In genomic region chr6:3911614-3912336, GRCh38 we compare ENCODE assay signal across 7 cellular contexts.
DNase-seq lines count a peak whose midpoint lies in the region; ATAC-seq and TF ChIP-seq lines count a peak whose summit lies in the region.

No MANE protein-coding gene starts in this region.

- H3K27me3 ChIP-seq in IMR-90 (ENCODE audit: control insufficient read depth, insufficient read depth, low read length) (no peaks in the 10 kb centered on the region), left lung (no peaks in the 10 kb centered on the region), tibial nerve (no peaks in the 10 kb centered on the region), H7 (ENCODE audit: control insufficient read depth, insufficient read depth, low read length) (no peaks in the 10 kb centered on the region; the same call in 1 of the 2 replicates)

- H3K27ac ChIP-seq in IMR-90 (ENCODE audit: insufficient read depth, low read length) (peak overlapping the region; percentile 82), left lung (peak overlapping the region in 1 of 2 donors; percentile 74), tibial nerve (peak overlapping the region; percentile 2 to 90 (median 73))

- H4K8ac ChIP-seq in IMR-90 (ENCODE audit: low read depth in 2 of 2, low read length in 2 of 2): peak overlapping the region; percentile 53 to 78; a peak in 3 of 4 replicates

- ATAC-seq in IMR-90 (ENCODE audit: low read depth) (peak; percentile 71), left lung (peak; percentile 72), GM21723 (IDR thresholded peaks at IDR 0.05; ENCODE audit: unreplicated experiment) (no peak)

- H3K36me3 ChIP-seq in IMR-90 (ENCODE audit: control insufficient read depth, insufficient read depth, low read length) (no peaks in the 10 kb centered on the region), left lung (no peaks in the 10 kb centered on the region), tibial nerve (no peaks in the 10 kb centered on the region), H7 (replicated peaks; ENCODE audit: control insufficient read depth, insufficient read depth, low read length) (no peaks in the 10 kb centered on the region)

- H2AFZ ChIP-seq in IMR-90 (replicated peaks; ENCODE audit: low read length, poor library complexity): peak overlapping the region; percentile 34

- in situ Hi-C loops in IMR-90 (cut with MboI; ENCODE audit: low sequenced_read_pairs): no loop called here

- peaks cover 6% of the 10 kb centered on the region; the same call in 1 of the 2 replicates for H4K20me1 ChIP-seq in IMR-90 (ENCODE audit: insufficient read depth, low read length)

- H4K5ac ChIP-seq in IMR-90 (ENCODE audit: low read depth, low read length): peak overlapping the region; percentile 50

- H3K56ac ChIP-seq in IMR-90 (ENCODE audit: extremely low read depth, insufficient read depth, low read length): peak overlapping the region; percentile 65; the same call in 1 of the 2 replicates

- H4K91ac ChIP-seq in IMR-90 (ENCODE audit: insufficient read depth, low read depth, low read length): peak overlapping the region; percentile 86

- peak overlapping the region; percentile 84 for H3K18ac ChIP-seq in IMR-90 (ENCODE audit: low read depth, low read length)

- WGBS in IMR-90 (ENCODE audit: extremely low coverage in 2 of 2, insufficient read length in 1 of 2), 2 experiments: no CpG with 5 or more reads among the region's 8 CpGs
- 36 to 43% methylated on average over 8 of the region's 8 CpGs for WGBS in tibial nerve, 2 donors

- peak overlapping the region; percentile 87 for H2BK120ac ChIP-seq in IMR-90 (ENCODE audit: low read depth, low read length)

- intact Hi-C loops in IMR-90 (cut with micrococcal nuclease): no loop called here
- intact Hi-C loops in left lung (cut with DNase I): no loop called here

- no peak overlapping the region for H3K4me3 ChIP-seq in IMR-90 (ENCODE audit: insufficient read depth, low read depth, low read length)
- H3K4me3 ChIP-seq in cardiac fibroblast (replicated peaks in 1 of 2; ENCODE audit: low read depth in 2 of 2, low read length in 2 of 2): peak overlapping the region in 1 of 2 donors; percentile 5
- no peak overlapping the region for H3K4me3 ChIP-seq in left lung
- H3K4me3 ChIP-seq in tibial nerve: no peak overlapping the region
- no peak overlapping the region for H3K4me3 ChIP-seq in H7 (ENCODE audit: insufficient read depth, low read depth, low read length)

- TF ChIP-seq CTCF in IMR-90 (conservative IDR thresholded peaks at IDR 0.05; ENCODE audit: low read depth, low read length) (no peak), cardiac fibroblast (IDR thresholded peaks at IDR 0.05; ENCODE audit: low read depth, low read length) (no peak), left lung (IDR thresholded peaks at IDR 0.05) (no peak), tibial nerve (IDR thresholded peaks at IDR 0.05) (no peak)

- no peak for TF ChIP-seq POLR2A in IMR-90 (IDR thresholded peaks at IDR 0.05; ENCODE audit: low read depth, low read length)
- no peak for TF ChIP-seq POLR2A in tibial nerve (IDR thresholded peaks at IDR 0.05)

- H3K9me1 ChIP-seq in IMR-90 (ENCODE audit: insufficient read depth, low read length): peaks cover 10% of the 10 kb centered on the region

- POLR2A ChIA-PET in IMR-90 (lab: Charles Lee; ENCODE audit: unreplicated experiment): no interaction called here

- peak overlapping the region; percentile 94; the same call in 2 of the 3 replicates for H2BK15ac ChIP-seq in IMR-90 (ENCODE audit: low read depth, low read length)

- H3K9me3 ChIP-seq in IMR-90 (ENCODE audit: control insufficient read depth, insufficient read depth, low read length) (no peaks in the 10 kb centered on the region), left lung (no peaks in the 10 kb centered on the region), tibial nerve (no peaks in the 10 kb centered on the region)

- peak overlapping the region; percentile 82 for H3K4ac ChIP-seq in IMR-90 (ENCODE audit: low read depth, low read length)

- peak overlapping the region; percentile 91 for H2AK5ac ChIP-seq in IMR-90 (ENCODE audit: low read depth, low read length)

- peak overlapping the region; percentile 62 for H3K14ac ChIP-seq in IMR-90 (replicated peaks; ENCODE audit: low read depth, low read length)

- dilution Hi-C loops in IMR-90 (cut with HindIII; ENCODE audit: low sequenced_read_pairs, unreplicated experiment): no loop called here

- no peak overlapping the region for H2AK9ac ChIP-seq in IMR-90 (replicated peaks; ENCODE audit: low read depth, low read length, poor library complexity)

- TF ChIP-seq EP300 in tibial nerve (IDR thresholded peaks at IDR 0.05): peak in 1 of 2 donors; percentile 7

- CTCF ChIA-PET in IMR-90 (lab: Yijun Ruan, JAX): interaction anchor here (1.8 kb wide), 1 partner anchor 66 kb away, joined by 5 read pairs; no protein-coding TSS in a partner anchor

- H3K9ac ChIP-seq in IMR-90 (ENCODE audit: low read depth, low read length): peak overlapping the region; percentile 25

- peak; percentile 92 for DNase-seq in IMR-90
- DNase-seq in cardiac fibroblast (ENCODE audit: low read depth in 2 of 2): peak; percentile 89 to 91
- DNase-seq in left lung: no peak
- DNase-seq in tibial nerve (ENCODE audit: low spot score in 2 of 2): no peak
- DNase-seq in H7: no peak
- no peak for DNase-seq in OCI-M2 (lab: John Stamatoyannopoulos, UW; ENCODE audit: unreplicated experiment)

- H3K79me1 ChIP-seq in IMR-90 (ENCODE audit: low read depth in 1 of 2, low read length in 2 of 2): no peaks in the 10 kb centered on the region

- peak overlapping the region; percentile 79 for H3K23ac ChIP-seq in IMR-90 (ENCODE audit: low read depth, low read length)

- TF ChIP-seq RAD21 in IMR-90 (IDR thresholded peaks at IDR 0.05; ENCODE audit: low read length): no peak; the same call in 1 of the 2 replicates

- H3K4me2 ChIP-seq in IMR-90 (ENCODE audit: low read depth, low read length): peak overlapping the region; percentile 53

- BruUV-seq in IMR-90 (replicated peaks; lab: Mats Ljungman, UMichigan): no TSS peak

- H2BK20ac ChIP-seq in IMR-90 (ENCODE audit: low read depth, low read length): peak overlapping the region; percentile 82

- H3K4me1 ChIP-seq in IMR-90 (ENCODE audit: control insufficient read depth, insufficient read depth, low read length): peaks cover 17% of the 10 kb centered on the region
- peaks cover 11 to 25% of the 10 kb centered on the region in 2 donors for H3K4me1 ChIP-seq in left lung
- H3K4me1 ChIP-seq in tibial nerve: peaks cover 0 to 36% (median 33%) of the 10 kb centered on the region in 4 donors

- H2BK5ac ChIP-seq in IMR-90 (ENCODE audit: low read depth, low read length, poor library complexity, severe bottlenecking): peak overlapping the region; percentile 85

TF ChIP-seq in IMR-90, 13 proteins besides CTCF, POLR2A, EP300 and RAD21:
- TF ChIP-seq CHD1 (IDR thresholded peaks at IDR 0.05; ENCODE audit: low read depth, low read length) (no peak), USF2 (IDR thresholded peaks at IDR 0.05; ENCODE audit: low read depth, low read length) (no peak), RFX5 (IDR thresholded peaks at IDR 0.05; ENCODE audit: low read depth, low read length) (no peak), ELK1 (IDR thresholded peaks at IDR 0.05; ENCODE audit: borderline replicate concordance, low read depth, low read length) (no peak), MXI1 (IDR thresholded peaks at IDR 0.05; ENCODE audit: borderline replicate concordance, low read depth, low read length) (no peak), MAZ (IDR thresholded peaks at IDR 0.05; ENCODE audit: borderline replicate concordance, low read depth, low read length) (peak; percentile 90), RCOR1 (IDR thresholded peaks at IDR 0.05; ENCODE audit: insufficient replicate concordance, low read length) (no peak), NFE2L2 (IDR thresholded peaks at IDR 0.05; ENCODE audit: low read depth, low read length) (no peak), FOS (IDR thresholded peaks at IDR 0.05; ENCODE audit: low read depth, low read length) (peak; percentile 97), MAFK (IDR thresholded peaks at IDR 0.05; ENCODE audit: low read depth, low read length) (no peak), SMC3 (IDR thresholded peaks at IDR 0.05; ENCODE audit: low read depth, low read length) (no peak), CEBPB (IDR thresholded peaks at IDR 0.05; ENCODE audit: low read depth, low read length) (0 out of 2 replicates have a peak, but pooled peaks have one; percentile 7), BHLHE40 (IDR thresholded peaks at IDR 0.05; ENCODE audit: low read depth, low read length) (peak; percentile 83)

Comparison
In these comparisons a context has a peak if more than half of its experiments do, and no peak if none do; other contexts are left out.
1. DNase-seq: peak in IMR-90 (single experiment) and cardiac fibroblast (2 of 2); none in left lung (0 of 2), tibial nerve (0 of 2), H7 (single experiment) and OCI-M2 (single experiment).